1 cellular context compared by ENCODE assay signal in the genomic region with DNA sequence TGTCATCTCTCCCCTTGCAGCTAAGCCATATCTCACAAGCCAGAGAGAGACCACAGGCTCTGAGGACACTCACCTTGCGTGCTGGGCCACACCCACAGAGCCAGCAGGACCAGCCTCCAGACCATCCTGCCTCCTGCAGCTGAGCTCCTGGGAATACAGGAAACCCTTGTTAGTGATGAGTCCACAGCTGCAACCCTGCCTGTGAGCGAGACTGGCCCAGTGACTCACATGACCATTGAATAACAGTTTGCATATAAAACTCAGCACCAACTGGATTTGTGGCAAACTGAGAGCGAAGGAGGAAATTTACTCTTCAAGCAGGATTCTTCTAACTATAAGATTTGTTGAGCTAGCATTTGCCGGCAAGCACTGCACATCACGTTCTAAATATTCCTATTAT.
TF ChIP-seq lines count a peak whose summit lies in the region.

No MANE protein-coding gene starts in this region.

TF ChIP-seq in H1, 55 proteins besides CTCF, POLR2A, EP300 and RAD21 (continued from another document):
- no peak for TF ChIP-seq SP2 (IDR thresholded peaks at IDR 0.05; ENCODE audit: low read length)
- TF ChIP-seq HDAC6 (IDR thresholded peaks at IDR 0.05; ENCODE audit: low read depth, low read length): no peak
- no peak for TF ChIP-seq SP1 (IDR thresholded peaks at IDR 0.05; ENCODE audit: low read depth, low read length)
- no peak for TF ChIP-seq CREB1 (IDR thresholded peaks at IDR 0.05)
- TF ChIP-seq TEAD4 (IDR thresholded peaks at IDR 0.05; ENCODE audit: low read depth, low read length): no peak
- TF ChIP-seq CBX5 (IDR thresholded peaks at IDR 0.05; ENCODE audit: low read depth, low read length): no peak
- no peak for TF ChIP-seq GABPA (IDR thresholded peaks at IDR 0.05; ENCODE audit: borderline replicate concordance, insufficient read depth, low read length)
- TF ChIP-seq SIRT6 (IDR thresholded peaks at IDR 0.05; ENCODE audit: low read length): no peak
